Comparison of ENCODE assay signal across 9 cellular contexts in the genomic region with DNA sequence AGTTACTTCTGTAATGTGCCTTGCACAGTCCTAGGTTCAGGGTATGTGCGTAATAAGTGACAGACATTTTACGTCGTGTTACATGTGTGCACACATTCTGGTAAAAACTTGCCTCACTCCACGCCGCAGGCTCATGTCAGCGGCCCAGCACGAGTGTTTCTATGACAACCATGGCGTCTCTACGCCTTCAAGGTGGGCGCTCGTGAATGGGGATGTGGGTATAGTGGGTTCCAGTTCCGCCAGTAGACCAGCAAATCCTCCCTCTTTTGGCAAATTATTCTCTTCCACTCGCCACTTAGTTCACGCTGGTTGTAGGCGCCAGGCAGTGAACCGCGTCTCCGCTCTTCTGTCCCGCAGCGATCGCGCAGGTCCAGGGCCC. TPM values are rescaled to one million over a fixed set of nuclear protein-coding genes. Genes with fewer than 3 reads are reported as not detected.
A peak's percentile ranks its signal among the peaks of the same experiment; 100 is the strongest.
DNase-seq lines count a peak whose midpoint lies in the region; ATAC-seq, FAIRE-seq and TF ChIP-seq lines count a peak whose summit lies in the region.
"Had no signal": no experiment of that assay in that cellular context is flagged by ENCODE, and none has a peak within 500 bp of the region (broad histone marks: within the 10 kb centered on the region; RNA-seq: fewer than 3 reads in every experiment).

No MANE protein-coding gene starts in this region.

- peak overlapping the region; percentile 21; the same call in 1 of the 2 replicates for H2AFZ ChIP-seq in H1 (ENCODE audit: low read length)
- no peak overlapping the region for H2AFZ ChIP-seq in SK-N-SH (ENCODE audit: low read depth)

- H3K27ac ChIP-seq in H1 (ENCODE audit: low read depth, low read length) (no peak overlapping the region), SK-N-SH (ENCODE audit: low read depth in 2 of 2, low read length in 1 of 2) (no peak overlapping the region)
- no peak overlapping the region for H3K27ac ChIP-seq in naive thymus-derived CD4-positive, alpha-beta T cell (ENCODE audit: low read depth, low read length)

- DNase-seq in activated naive CD4-positive, alpha-beta T cell treated with anti-CD3 and anti-CD28 coated beads for 36 hours: peak; percentile 16
- DNase-seq in activated naive CD4-positive, alpha-beta T cell (lab: John Stamatoyannopoulos, UW): no peak
- DNase-seq in NT2/D1 (ENCODE audit: low read depth, low spot score): no peak
- no peak for DNase-seq in H1 (ENCODE audit: low read depth in 1 of 2, low spot score in 2 of 2)
- DNase-seq in naive thymus-derived CD4-positive, alpha-beta T cell: peak in 6 of 9 donors; percentile 19 to 40 (median 20)
- no peak for DNase-seq in amniotic stem cell (lab: John Stamatoyannopoulos, UW)
- no peak for DNase-seq in SKM-1 treated with dmso at 0.1 percent for 144 hours (lab: John Stamatoyannopoulos, UW; ENCODE audit: unreplicated experiment)
- no peak for DNase-seq in SK-N-SH

- H3K36me3 ChIP-seq in NT2/D1 (ENCODE audit: insufficient read depth, insufficient read length, low read length): no peaks in the 10 kb centered on the region
- no peaks in the 10 kb centered on the region for H3K36me3 ChIP-seq in H1 (ENCODE audit: control insufficient read depth in 2 of 4, insufficient read depth in 4 of 4, low read length in 3 of 4)
- no peaks in the 10 kb centered on the region for H3K36me3 ChIP-seq in naive thymus-derived CD4-positive, alpha-beta T cell (ENCODE audit: control insufficient read depth in 2 of 3, insufficient read depth in 3 of 3, low read length in 3 of 3)
- H3K36me3 ChIP-seq in SK-N-SH (replicated peaks in 1 of 2; ENCODE audit: control insufficient read depth in 1 of 2, insufficient read depth in 2 of 2, low read length in 1 of 2): no peaks in the 10 kb centered on the region

- H3K4me3 ChIP-seq in NT2/D1 (ENCODE audit: insufficient read length, low read depth): peak overlapping the region; percentile 49
- peak overlapping the region; percentile 36 to 58 (median 46) for H3K4me3 ChIP-seq in H1 (ENCODE audit: extremely low read depth in 1 of 4, insufficient read depth in 2 of 4, low read depth in 3 of 4, low read length in 4 of 4)
- H3K4me3 ChIP-seq in naive thymus-derived CD4-positive, alpha-beta T cell (ENCODE audit: low read length): peak overlapping the region; percentile 18
- no peak overlapping the region for H3K4me3 ChIP-seq in SK-N-SH (ENCODE audit: low read depth in 2 of 2, low read length in 1 of 2)

- TF ChIP-seq RAD21 in H1 (IDR thresholded peaks at IDR 0.05 in 1 of 2, conservative IDR thresholded peaks at IDR 0.05 in 1 of 2; ENCODE audit: low read depth in 2 of 2, low read length in 2 of 2) (no peak), SK-N-SH (IDR thresholded peaks at IDR 0.05; ENCODE audit: low read length) (no peak)

- no peaks in the 10 kb centered on the region for H3K9me3 Mint-ChIP-seq in activated naive CD4-positive, alpha-beta T cell treated with anti-CD3 and anti-CD28 coated beads for 36 hours
- peaks cover 0 to 1% (median 0%) of the 10 kb centered on the region in 11 donors for H3K9me3 Mint-ChIP-seq in naive thymus-derived CD4-positive, alpha-beta T cell

- H3K9me3 ChIP-seq in NT2/D1 (ENCODE audit: insufficient read depth, low read length) (no peaks in the 10 kb centered on the region), H1 (ENCODE audit: insufficient read depth in 2 of 2, low read depth in 1 of 2, low read length in 1 of 2) (no peaks in the 10 kb centered on the region), SK-N-SH (no peaks in the 10 kb centered on the region)
- no peaks in the 10 kb centered on the region for H3K9me3 ChIP-seq in naive thymus-derived CD4-positive, alpha-beta T cell (ENCODE audit: control insufficient read depth in 2 of 3, low read length in 3 of 3)

- no peaks in the 10 kb centered on the region for H3K36me3 Mint-ChIP-seq in activated naive CD4-positive, alpha-beta T cell treated with anti-CD3 and anti-CD28 coated beads for 36 hours (ENCODE audit: low read depth)
- peaks cover 0 to 4% (median 0%) of the 10 kb centered on the region in 5 donors for H3K36me3 Mint-ChIP-seq in naive thymus-derived CD4-positive, alpha-beta T cell

- FAIRE-seq in H1 (lab: Jason Lieb, UNC): no peak
- FAIRE-seq: G401.6 had no signal

- no peak overlapping the region for H3K23ac ChIP-seq in H1 (ENCODE audit: insufficient read length)

- peak overlapping the region; percentile 20 for H4K91ac ChIP-seq in H1 (replicated peaks; ENCODE audit: insufficient read length, low read length)

- H2BK5ac ChIP-seq in H1 (ENCODE audit: low read depth, low read length): no peak overlapping the region

- no peak overlapping the region for H2BK120ac ChIP-seq in H1 (replicated peaks; ENCODE audit: low read depth, low read length)

- no peaks in the 10 kb centered on the region for H3K9me2 ChIP-seq in SK-N-SH

- H3K27ac Mint-ChIP-seq in activated naive CD4-positive, alpha-beta T cell treated with anti-CD3 and anti-CD28 coated beads for 36 hours: no peak overlapping the region
- peak overlapping the region in 1 of 9 donors; percentile 9 for H3K27ac Mint-ChIP-seq in naive thymus-derived CD4-positive, alpha-beta T cell

- no peak overlapping the region for H4K5ac ChIP-seq in H1 (ENCODE audit: insufficient read length, low read depth, low read length)

- no peak for TF ChIP-seq CTCF in H1 (IDR thresholded peaks at IDR 0.05; ENCODE audit: control extremely low read depth in 1 of 3, insufficient read depth in 1 of 3, low read depth in 1 of 3, low read length in 3 of 3)
- TF ChIP-seq CTCF in SK-N-SH (IDR thresholded peaks at IDR 0.05): no peak

- 38% methylated on average over 18 of the region's 22 CpGs; no CpG with 5 or more reads in 1 of the 2 experiments for WGBS in H1 (ENCODE audit: extremely low coverage in 1 of 2, insufficient coverage in 1 of 2, insufficient read length in 1 of 2, insufficient replicate concordance in 2 of 2, low coverage in 1 of 2, low lambda C conversion rate in 2 of 2, missing lambda C conversion rate in 1 of 2), 2 experiments
- WGBS in SK-N-SH (ENCODE audit: low lambda C conversion rate): 94% methylated on average over 19 of the region's 22 CpGs

- H2AK5ac ChIP-seq in H1 (ENCODE audit: low read depth, low read length): no peak overlapping the region

- H4K20me1 ChIP-seq in H1 (replicated peaks in 1 of 2; ENCODE audit: control insufficient read depth in 1 of 2, insufficient read depth in 2 of 2, low read length in 2 of 2) (no peaks in the 10 kb centered on the region), SK-N-SH (ENCODE audit: insufficient read depth) (no peaks in the 10 kb centered on the region)

- H3K27me3 Mint-ChIP-seq in activated naive CD4-positive, alpha-beta T cell treated with anti-CD3 and anti-CD28 coated beads for 36 hours (ENCODE audit: low read depth): peaks cover 52% of the 10 kb centered on the region
- H3K27me3 Mint-ChIP-seq in naive thymus-derived CD4-positive, alpha-beta T cell: peaks cover 62 to 85% (median 66%) of the 10 kb centered on the region in 5 donors

- intact Hi-C loops in activated naive CD4-positive, alpha-beta T cell treated with anti-CD3 and anti-CD28 coated beads for 36 hours (cut with micrococcal nuclease): no loop called here
- intact Hi-C loops in naive thymus-derived CD4-positive, alpha-beta T cell (cut with micrococcal nuclease): no loop called here

- peak overlapping the region; percentile 75 for H3K18ac ChIP-seq in H1 (ENCODE audit: extremely low read depth, low read length)

- H2BK12ac ChIP-seq in H1 (ENCODE audit: low read depth, low read length): peak overlapping the region; percentile 53; the same call in 1 of the 2 replicates

- no peaks in the 10 kb centered on the region for H3K79me2 ChIP-seq in H1 (ENCODE audit: control insufficient read depth in 1 of 2, insufficient read depth in 2 of 2, low read length in 2 of 2)
- H3K79me2 ChIP-seq in SK-N-SH (ENCODE audit: insufficient read depth): no peaks in the 10 kb centered on the region

- H3K4me1 ChIP-seq in NT2/D1 (ENCODE audit: insufficient read depth, insufficient read length): no peaks in the 10 kb centered on the region
- H3K4me1 ChIP-seq in H1 (replicated peaks in 1 of 4; ENCODE audit: control insufficient read depth in 3 of 4, insufficient read depth in 4 of 4, low read length in 3 of 4): peaks cover 4 to 11% (median 10%) of the 10 kb centered on the region in 4 experiments; a peak in 6 of 7 replicates
- peaks cover 0 to 11% of the 10 kb centered on the region in 2 donors for H3K4me1 ChIP-seq in naive thymus-derived CD4-positive, alpha-beta T cell (ENCODE audit: control insufficient read depth in 2 of 2, insufficient read depth in 2 of 2, low read length in 2 of 2)
- H3K4me1 ChIP-seq in SK-N-SH (ENCODE audit: control insufficient read depth in 1 of 2, insufficient read depth in 2 of 2, low read depth in 1 of 2, low read length in 1 of 2): no peaks in the 10 kb centered on the region; a peak in 1 of 4 replicates

- peaks cover 12% of the 10 kb centered on the region for H3K4me1 Mint-ChIP-seq in activated naive CD4-positive, alpha-beta T cell treated with anti-CD3 and anti-CD28 coated beads for 36 hours (ENCODE audit: low read depth)
- peaks cover 20 to 34% (median 27%) of the 10 kb centered on the region in 7 donors for H3K4me1 Mint-ChIP-seq in naive thymus-derived CD4-positive, alpha-beta T cell

- peaks cover 9% of the 10 kb centered on the region for H3K23me2 ChIP-seq in H1 (ENCODE audit: low read depth, low read length)

- peak; percentile 70 for ATAC-seq in naive thymus-derived CD4-positive, alpha-beta T cell

- H3K4ac ChIP-seq in H1 (replicated peaks; ENCODE audit: insufficient read length, low read depth, low read length): no peak overlapping the region

- CTCF ChIA-PET in activated naive CD4-positive, alpha-beta T cell treated with anti-CD3 and anti-CD28 coated beads for 36 hours (lab: Charles Lee): no interaction called here
- CTCF ChIA-PET in H1 (lab: Charles Lee; ENCODE audit: partially characterized antibody): interaction anchor here (3.1 kb wide), 1 partner anchor 41 kb away, joined by 9 read pairs; no protein-coding TSS in a partner anchor
- CTCF ChIA-PET in naive thymus-derived CD4-positive, alpha-beta T cell (lab: Charles Lee): no interaction called here
- CTCF ChIA-PET in SK-N-SH (lab: Yijun Ruan, JAX): interaction anchor here (1.5 kb wide), 1 partner anchor 11 kb away, joined by 3 read pairs; no protein-coding TSS in a partner anchor

- H3F3A ChIP-seq in SK-N-SH (replicated peaks; ENCODE audit: insufficient read depth): no peaks in the 10 kb centered on the region

- H3K14ac ChIP-seq in H1 (ENCODE audit: insufficient read length): no peak overlapping the region

- no peak overlapping the region for H3K56ac ChIP-seq in H1 (replicated peaks; ENCODE audit: insufficient read length, low read depth, low read length)

- no peaks in the 10 kb centered on the region for H3K79me1 ChIP-seq in H1 (ENCODE audit: low read depth, low read length)

- H4K8ac ChIP-seq in H1 (ENCODE audit: extremely low read depth, insufficient read depth, low read length): peak overlapping the region; percentile 97

- TF ChIP-seq EP300 in H1 (IDR thresholded peaks at IDR 0.05; ENCODE audit: borderline replicate concordance in 1 of 2, low read depth in 2 of 2, low read length in 2 of 2): no peak
- TF ChIP-seq EP300 in SK-N-SH (IDR thresholded peaks at IDR 0.05; ENCODE audit: borderline replicate concordance in 1 of 2, low read depth in 1 of 2, low read length in 1 of 2): no peak

- H3K4me2 ChIP-seq in H1 (ENCODE audit: insufficient read depth in 1 of 2, low read depth in 2 of 2, low read length in 2 of 2) (peak overlapping the region; percentile 80 to 88), SK-N-SH (no peak overlapping the region)

- peak overlapping the region; percentile 70 for H3K9ac ChIP-seq in NT2/D1 (ENCODE audit: insufficient read length, low read depth)
- peak overlapping the region in 2 of 4 experiments; percentile 2 to 25; a peak in 3 of 7 replicates for H3K9ac ChIP-seq in H1 (replicated peaks in 1 of 4; ENCODE audit: extremely low read depth in 1 of 4, low read depth in 3 of 4, low read length in 3 of 4)
- no peak overlapping the region for H3K9ac ChIP-seq in SK-N-SH

- POLR2A ChIA-PET in H1 (lab: Charles Lee; ENCODE audit: partially characterized antibody): interaction anchor here (1.0 to 1.4 kb wide), 2 partner anchors 68 to 74 kb away, joined by 3 read pairs; no protein-coding TSS in a partner anchor
- POLR2A ChIA-PET in naive thymus-derived CD4-positive, alpha-beta T cell (lab: Charles Lee): no interaction called here
- POLR2A ChIA-PET in SK-N-SH (lab: Yijun Ruan, JAX): no interaction called here

- H2BK20ac ChIP-seq in H1 (ENCODE audit: low read length): no peak overlapping the region

- TF ChIP-seq POLR2A in H1 (IDR thresholded peaks at IDR 0.05; ENCODE audit: control extremely low read depth in 1 of 2, low read depth in 2 of 2, low read length in 2 of 2): no peak

- H2BK15ac ChIP-seq in H1 (ENCODE audit: low read length): peak overlapping the region; percentile 95; the same call in 1 of the 2 replicates

- H3K4me3 Mint-ChIP-seq in activated naive CD4-positive, alpha-beta T cell treated with anti-CD3 and anti-CD28 coated beads for 36 hours: peak overlapping the region; percentile 72
- peak overlapping the region; percentile 55 to 85 (median 80) for H3K4me3 Mint-ChIP-seq in naive thymus-derived CD4-positive, alpha-beta T cell

- H3K27me3 ChIP-seq in NT2/D1 (ENCODE audit: insufficient read depth, insufficient read length) (peaks cover 60% of the 10 kb centered on the region), H1 (replicated peaks in 1 of 4; ENCODE audit: control insufficient read depth in 3 of 4, extremely low read depth in 1 of 4, insufficient read depth in 3 of 4, low read length in 3 of 4) (peaks cover 0 to 32% (median 24%) of the 10 kb centered on the region in 4 experiments; a peak in 6 of 7 replicates), SK-N-SH (ENCODE audit: insufficient read depth) (no peaks in the 10 kb centered on the region)
- peaks cover 9 to 19% of the 10 kb centered on the region in 2 donors for H3K27me3 ChIP-seq in naive thymus-derived CD4-positive, alpha-beta T cell (ENCODE audit: control insufficient read depth in 2 of 2, insufficient read depth in 2 of 2, low read length in 2 of 2)

RNA-seq across cellular contexts. Expression of a gene that starts 40.3 kb away (rescaled TPM):
- 1 to 10 TPM; 4.4 to 4.6 TPM for total RNA-seq in activated naive CD4-positive, alpha-beta T cell treated with anti-CD3 and anti-CD28 coated beads for 36 hours
- 17.7 and 20.3 TPM in 2 replicates for total RNA-seq in H1 (2021; fragmentation: NEBNext Ultra II Directional; extraction: Animal tissue kit (Norgen Biotek cat#: 25700))
- polyA plus RNA-seq in H1 (2011; rRNA removed): 13.4 and 15.2 TPM in 2 replicates
- polyA plus RNA-seq in H1 (2011; cell fraction: cytosol; rRNA removed): 10.0 TPM
- polyA plus RNA-seq in H1 (2011; cell fraction: nucleus; rRNA removed): 14.9 TPM
- 16.1 to 20.5 TPM (median 18.5 TPM) in 4 replicates for polyA plus RNA-seq in H1 (2012, experiment 1 of 2)
- 21.7 TPM for polyA plus RNA-seq in H1 (2012, experiment 2 of 2)
- 19.8 TPM for polyA plus RNA-seq in H1 (2013, experiment 1 of 2)
- 20.1 TPM for polyA plus RNA-seq in H1 (2013, experiment 2 of 2)
- 7.0 and 8.4 TPM in 2 replicates for polyA minus RNA-seq in H1 (2011; rRNA and poly(A)+ RNA removed)
- 13.4 TPM for polyA minus RNA-seq in H1 (2011; cell fraction: cytosol; rRNA and poly(A)+ RNA removed)
- 6.5 TPM for polyA minus RNA-seq in H1 (2011; cell fraction: nucleus; rRNA and poly(A)+ RNA removed)
- total RNA-seq in naive thymus-derived CD4-positive, alpha-beta T cell: 10 to 100 TPM in 3 of 5 experiments, 1 to 10 TPM in 2; 7.3 to 12.5 (median 10.8) TPM
- polyA plus RNA-seq in naive thymus-derived CD4-positive, alpha-beta T cell: 1 to 10 TPM in 1 of 2 donors, under 1 TPM in 1; 0.83 to 1.4 TPM
- polyA plus RNA-seq in SK-N-SH (2012; rRNA removed): 34.2 and 43.2 TPM in 2 replicates
- 24.9 and 34.3 TPM in 2 replicates for polyA plus RNA-seq in SK-N-SH (2012; cell fraction: cytosol; rRNA removed)
- 20.4 and 24.0 TPM in 2 replicates for polyA plus RNA-seq in SK-N-SH (2012; cell fraction: nucleus; rRNA removed)

RNA-seq across cellular contexts. Expression of a gene that starts 53.8 kb away (rescaled TPM):
- 10 to 100 TPM; 25.4 to 25.8 TPM for total RNA-seq in activated naive CD4-positive, alpha-beta T cell treated with anti-CD3 and anti-CD28 coated beads for 36 hours
- total RNA-seq in H1 (2021; fragmentation: NEBNext Ultra II Directional; extraction: Animal tissue kit (Norgen Biotek cat#: 25700)): 10.2 and 12.1 TPM in 2 replicates
- polyA plus RNA-seq in H1 (2011; rRNA removed) (2.9 and 8.9 TPM in 2 replicates), SK-N-SH (2012; rRNA removed) (7.4 and 8.2 TPM in 2 replicates)
- 6.4 TPM for polyA plus RNA-seq in H1 (2011; cell fraction: cytosol; rRNA removed)
- 3.2 TPM for polyA plus RNA-seq in H1 (2011; cell fraction: nucleus; rRNA removed)
- polyA plus RNA-seq in H1 (2012, experiment 1 of 2): 7.0 to 17.9 TPM (median 11.7 TPM) in 4 replicates
- 9.9 TPM for polyA plus RNA-seq in H1 (2012, experiment 2 of 2)
- polyA plus RNA-seq in H1 (2013, experiment 1 of 2): 7.2 TPM
- polyA plus RNA-seq in H1 (2013, experiment 2 of 2): 7.2 TPM
- 14.3 and 25.0 TPM in 2 replicates for polyA minus RNA-seq in H1 (2011; rRNA and poly(A)+ RNA removed)
- 1.2 TPM for polyA minus RNA-seq in H1 (2011; cell fraction: cytosol; rRNA and poly(A)+ RNA removed)
- 26.8 TPM for polyA minus RNA-seq in H1 (2011; cell fraction: nucleus; rRNA and poly(A)+ RNA removed)
- 10 to 100 TPM; 22.4 to 37.3 (median 33.3) TPM for total RNA-seq in naive thymus-derived CD4-positive, alpha-beta T cell
- 10 to 100 TPM; 37.5 to 44.8 TPM for polyA plus RNA-seq in naive thymus-derived CD4-positive, alpha-beta T cell
- polyA plus RNA-seq in SK-N-SH (2012; cell fraction: cytosol; rRNA removed): 12.1 and 13.6 TPM in 2 replicates
- 9.7 and 16.9 TPM in 2 replicates for polyA plus RNA-seq in SK-N-SH (2012; cell fraction: nucleus; rRNA removed)

RNA-seq across cellular contexts. Expression of a gene that starts 58.0 kb away (rescaled TPM):
- 10 to 100 TPM; 10.9 to 12.6 TPM for total RNA-seq in activated naive CD4-positive, alpha-beta T cell treated with anti-CD3 and anti-CD28 coated beads for 36 hours
- total RNA-seq in H1 (2021; fragmentation: NEBNext Ultra II Directional; extraction: Animal tissue kit (Norgen Biotek cat#: 25700)): 25.1 and 28.5 TPM in 2 replicates
- polyA plus RNA-seq in H1 (2011; rRNA removed) (14.5 and 19.9 TPM in 2 replicates), SK-N-SH (2012; rRNA removed) (10.3 and 10.8 TPM in 2 replicates)
- 21.3 TPM for polyA plus RNA-seq in H1 (2011; cell fraction: cytosol; rRNA removed)
- polyA plus RNA-seq in H1 (2011; cell fraction: nucleus; rRNA removed): 19.8 TPM
- polyA plus RNA-seq in H1 (2012, experiment 1 of 2): 13.9 to 24.2 TPM (median 21.4 TPM) in 4 replicates
- 15.9 TPM for polyA plus RNA-seq in H1 (2012, experiment 2 of 2)
- polyA plus RNA-seq in H1 (2013, experiment 1 of 2): 13.7 TPM
- polyA plus RNA-seq in H1 (2013, experiment 2 of 2): 13.3 TPM
- polyA minus RNA-seq in H1 (2011; rRNA and poly(A)+ RNA removed): 27.3 and 29.3 TPM in 2 replicates
- 13.7 TPM for polyA minus RNA-seq in H1 (2011; cell fraction: cytosol; rRNA and poly(A)+ RNA removed)
- polyA minus RNA-seq in H1 (2011; cell fraction: nucleus; rRNA and poly(A)+ RNA removed): 8.3 TPM
- 10 to 100 TPM; 10.6 to 19.0 (median 15.5) TPM for total RNA-seq in naive thymus-derived CD4-positive, alpha-beta T cell
- 10 to 100 TPM; 19.3 to 25.9 TPM for polyA plus RNA-seq in naive thymus-derived CD4-positive, alpha-beta T cell
- polyA plus RNA-seq in SK-N-SH (2012; cell fraction: cytosol; rRNA removed): 7.0 and 9.1 TPM in 2 replicates
- 8.9 and 13.0 TPM in 2 replicates for polyA plus RNA-seq in SK-N-SH (2012; cell fraction: nucleus; rRNA removed)

Comparison
In these comparisons a context has a peak if more than half of its experiments do, and no peak if none do; other contexts are left out.
1. DNase-seq: peak in activated naive CD4-positive, alpha-beta T cell treated with anti-CD3 and anti-CD28 coated beads for 36 hours (single experiment) and naive thymus-derived CD4-positive, alpha-beta T cell (6 of 9); none in activated naive CD4-positive, alpha-beta T cell (0 of 4), NT2/D1 (single experiment), H1 (0 of 2), amniotic stem cell (single experiment), SKM-1 treated with dmso at 0.1 percent for 144 hours (single experiment) and SK-N-SH (single experiment).
2. H3K4me3 ChIP-seq: peak in NT2/D1 (single experiment), H1 (4 of 4) and naive thymus-derived CD4-positive, alpha-beta T cell (single experiment); none in SK-N-SH (0 of 2).
3. CTCF ChIA-PET loops: an anchor here in H1 (3.1 kb wide) and SK-N-SH (1.5 kb wide); none called in activated naive CD4-positive, alpha-beta T cell treated with anti-CD3 and anti-CD28 coated beads for 36 hours and naive thymus-derived CD4-positive, alpha-beta T cell.